8 cellular contexts compared by ENCODE assay signal in the genomic region with DNA sequence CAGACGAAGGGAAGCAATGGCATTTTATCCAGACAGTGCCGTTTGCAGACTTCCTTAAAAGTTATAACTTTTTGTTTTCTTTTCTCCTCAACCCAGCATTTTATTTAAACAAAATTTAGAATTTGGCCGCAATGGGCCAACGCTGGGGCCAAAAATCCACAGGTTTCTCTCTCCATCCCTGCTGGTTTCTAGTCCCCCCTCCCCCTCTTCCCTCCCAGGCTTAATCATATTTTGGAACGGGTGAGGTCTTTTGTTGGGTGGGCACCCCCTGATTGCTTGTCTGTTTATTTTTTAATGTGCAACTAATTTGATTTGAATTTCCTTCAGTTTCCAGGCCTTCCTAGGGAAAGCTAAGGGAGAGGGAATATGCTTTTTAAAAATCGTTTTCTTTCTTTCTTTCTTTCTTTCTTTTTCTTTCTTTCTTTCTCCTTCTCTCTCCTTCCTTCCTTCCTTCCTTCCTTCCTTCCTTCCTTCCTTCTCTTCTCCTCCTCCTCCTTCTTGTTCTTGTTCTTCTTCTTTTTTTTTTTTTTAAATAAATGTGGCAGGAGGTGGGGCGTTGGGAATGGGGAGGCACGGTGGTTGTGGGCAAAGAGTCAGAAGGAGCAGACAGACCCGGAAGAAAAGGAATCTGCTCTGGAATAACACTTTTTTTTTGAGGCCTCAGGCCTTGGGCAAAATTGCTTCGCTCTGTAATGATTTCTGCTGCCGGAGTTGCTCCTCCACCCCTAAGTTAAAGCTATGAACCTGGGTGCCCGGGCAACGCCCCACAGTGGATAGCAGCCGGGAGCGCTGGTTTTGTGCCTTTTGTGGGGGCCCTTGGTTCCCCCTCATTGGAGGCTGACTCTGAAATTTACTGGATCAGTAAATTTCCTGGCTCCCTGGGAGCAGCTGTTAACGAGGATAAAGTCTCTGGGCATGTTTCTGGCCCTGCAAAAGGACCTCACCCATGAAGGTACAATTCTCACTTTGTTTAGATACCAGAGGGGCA. TPM values are rescaled to one million over a fixed set of nuclear protein-coding genes. Genes with fewer than 3 reads are reported as not detected.
DNase-seq lines count a peak whose midpoint lies in the region; ATAC-seq and TF ChIP-seq lines count a peak whose summit lies in the region.

No MANE protein-coding gene starts in this region.

- TF ChIP-seq CTCF in DND-41 (IDR thresholded peaks at IDR 0.05; ENCODE audit: borderline replicate concordance, extremely low read depth, low read length, poor library complexity, severe bottlenecking) (no peak), breast epithelium (IDR thresholded peaks at IDR 0.05) (no peak), left lung (IDR thresholded peaks at IDR 0.05) (no peak), tibial nerve (IDR thresholded peaks at IDR 0.05) (no peak)

- no peaks in the 10 kb centered on the region for H3K79me2 ChIP-seq in DND-41 (ENCODE audit: insufficient read depth, low read length)

- H3K4me3 ChIP-seq in DND-41 (ENCODE audit: low read depth in 1 of 2, low read length in 2 of 2) (no peak overlapping the region), MG63 (peak overlapping the region; percentile 100), breast epithelium (peak overlapping the region; percentile 84 to 99 (median 98)), left lung (peak overlapping the region; percentile 99), tibial nerve (peak overlapping the region; percentile 98 to 100 (median 98))

- intact Hi-C loops in breast epithelium (cut with DNase I; ENCODE audit: low total_unique reads) = loop anchor here (10.0 kb wide), 1 partner anchor 114 kb away; no protein-coding TSS in a partner anchor
- intact Hi-C loops in left lung (cut with DNase I) = loop anchor here in 1 of 2 donors (5.0 kb wide), 1 partner anchor 86 kb away; no protein-coding TSS in a partner anchor
- intact Hi-C loops in head of caudate nucleus (cut with DNase I) = no loop called here

- peaks cover 4% of the 10 kb centered on the region for H3K27me3 ChIP-seq in DND-41 (ENCODE audit: insufficient read depth, low read length, poor library complexity)
- H3K27me3 ChIP-seq in MG63 = no peaks in the 10 kb centered on the region
- H3K27me3 ChIP-seq in breast epithelium = no peaks in the 10 kb centered on the region
- no peaks in the 10 kb centered on the region for H3K27me3 ChIP-seq in left lung
- H3K27me3 ChIP-seq in tibial nerve = no peaks in the 10 kb centered on the region

- ATAC-seq in DND-41 (ENCODE audit: insufficient read depth, low read depth) = no peak
- ATAC-seq in left lung = peak; percentile 0
- no peak for ATAC-seq in HG03354 (IDR thresholded peaks at IDR 0.05; ENCODE audit: poor library complexity, severe bottlenecking, unreplicated experiment)

- 5 to 15% methylated on average over 16 of the region's 16 CpGs for WGBS in tibial nerve, 2 donors

- H3K36me3 ChIP-seq in DND-41 (ENCODE audit: insufficient read depth, low read length) (no peaks in the 10 kb centered on the region), MG63 (peaks cover 48% of the 10 kb centered on the region), breast epithelium (no peaks in the 10 kb centered on the region), left lung (no peaks in the 10 kb centered on the region), tibial nerve (peaks cover 0 to 4% (median 0%) of the 10 kb centered on the region in 3 donors)

- DNase-seq in DND-41 (no peak), MG63 (peak; percentile 70), breast epithelium (ENCODE audit: low spot score in 2 of 2) (peak in 1 of 2 donors; percentile 39), left lung (peak in 1 of 2 donors; percentile 79), tibial nerve (ENCODE audit: low spot score in 2 of 2) (peak in 1 of 2 donors; percentile 43), DMS153 treated with DMSO at 0.1 percent for 48 hours (lab: John Stamatoyannopoulos, UW; ENCODE audit: unreplicated experiment) (no peak), head of caudate nucleus (no peak)

- TF ChIP-seq POLR2A in breast epithelium (IDR thresholded peaks at IDR 0.05) (no peak), tibial nerve (IDR thresholded peaks at IDR 0.05) (no peak)

- H3K4me1 ChIP-seq in DND-41 (ENCODE audit: insufficient read depth, low read length) (peaks cover 20% of the 10 kb centered on the region), breast epithelium (no peaks in the 10 kb centered on the region), left lung (peaks cover 13 to 61% of the 10 kb centered on the region in 2 donors), tibial nerve (peaks cover 0 to 59% (median 11%) of the 10 kb centered on the region in 4 donors)

- H3K27ac ChIP-seq in DND-41 (ENCODE audit: low read length) (no peak overlapping the region), breast epithelium (peak overlapping the region; percentile 96 to 100), left lung (peak overlapping the region; percentile 98 to 99), tibial nerve (peak overlapping the region; percentile 96 to 100 (median 98))

- peak overlapping the region; percentile 91 for H3K4me2 ChIP-seq in DND-41 (ENCODE audit: insufficient read depth, low read length)

- H4K20me1 ChIP-seq in DND-41 (ENCODE audit: insufficient read depth, low read length) = no peaks in the 10 kb centered on the region

- no peaks in the 10 kb centered on the region for H3K9me3 ChIP-seq in DND-41 (ENCODE audit: insufficient read depth, low read length, severe bottlenecking)
- no peaks in the 10 kb centered on the region for H3K9me3 ChIP-seq in MG63
- no peaks in the 10 kb centered on the region for H3K9me3 ChIP-seq in breast epithelium
- H3K9me3 ChIP-seq in left lung = no peaks in the 10 kb centered on the region
- no peaks in the 10 kb centered on the region for H3K9me3 ChIP-seq in tibial nerve

- no peak for TF ChIP-seq EP300 in tibial nerve (IDR thresholded peaks at IDR 0.05)

- H2AFZ ChIP-seq in DND-41 (ENCODE audit: low read depth, low read length) = no peak overlapping the region

- H3K9ac ChIP-seq in DND-41 (ENCODE audit: low read depth, low read length) = no peak overlapping the region

RNA-seq across cellular contexts. Expression of a gene that starts 1.9 kb away (rescaled TPM):
- 44.8 and 53.7 TPM in 2 replicates for total RNA-seq in MG63 (2014; rRNA removed; shearing (Covaris generic); ENCODE audit: low replicate concordance)
- total RNA-seq in breast epithelium (100 to 1,000 TPM; 131 to 172 (median 149) TPM), left lung (100 to 1,000 TPM; 182 to 185 TPM), tibial nerve (100 to 1,000 TPM in 2 of 4 donors, 10 to 100 TPM in 2; 87.5 to 106 (median 95.7) TPM)

Comparison
In these comparisons a context has a peak if more than half of its experiments do, and no peak if none do; other contexts are left out.
1. H3K4me3 ChIP-seq: peak in MG63 (single experiment), breast epithelium (3 of 3), left lung (2 of 2) and tibial nerve (4 of 4); none in DND-41 (0 of 2).